Comparison of ENCODE assay signal across 24 cellular contexts in the genomic region with DNA sequence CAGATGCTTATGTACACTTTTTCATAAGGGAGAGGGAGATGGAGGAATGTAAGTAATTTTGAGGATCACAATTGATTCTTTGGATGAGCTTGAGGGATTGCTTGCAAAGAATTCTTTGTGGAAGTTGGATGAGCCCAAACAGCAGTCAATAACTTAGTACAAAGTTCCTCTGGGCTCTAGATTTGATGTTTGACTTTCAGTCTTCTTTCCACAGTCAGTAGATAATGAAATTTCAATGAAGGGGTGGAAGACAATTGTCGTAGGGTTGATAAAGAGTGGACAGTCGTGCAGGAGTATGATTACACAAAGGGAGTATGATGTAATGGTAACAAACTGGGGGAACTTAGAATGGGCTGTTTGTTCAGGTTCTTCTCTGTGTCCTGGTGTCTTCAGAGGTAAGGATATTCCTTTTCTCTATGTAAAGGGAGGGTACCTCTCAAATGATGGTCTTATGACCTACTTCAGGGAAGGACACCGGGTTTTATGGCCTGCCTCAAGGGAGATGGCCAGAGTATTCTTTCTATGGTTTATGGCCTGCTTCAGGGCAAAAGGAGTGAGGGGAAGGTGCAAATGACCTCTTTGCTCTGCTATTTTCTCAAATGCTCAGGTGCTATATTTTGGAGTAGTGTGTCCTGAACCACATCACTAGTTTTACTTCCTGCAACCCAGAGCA. TPM values are rescaled to one million over a fixed set of nuclear protein-coding genes. Genes with fewer than 3 reads are reported as not detected.
DNase-seq lines count a peak whose midpoint lies in the region; ATAC-seq and TF ChIP-seq lines count a peak whose summit lies in the region.
"Had no signal": no experiment of that assay in that cellular context is flagged by ENCODE, and none has a peak within 500 bp of the region (broad histone marks: within the 10 kb centered on the region; RNA-seq: fewer than 3 reads in every experiment).

No MANE protein-coding gene starts in this region.

- no peaks in the 10 kb centered on the region for H3K4me1 Mint-ChIP-seq in MCF 10A (ENCODE audit: insufficient read depth, unreplicated experiment)
- peaks cover 11% of the 10 kb centered on the region for H3K4me1 Mint-ChIP-seq in WTC11
- H3K4me1 Mint-ChIP-seq in immature natural killer cell = peaks cover 17 to 19% of the 10 kb centered on the region in 2 donors
- H3K4me1 Mint-ChIP-seq in type B pancreatic cell (ENCODE audit: unreplicated experiment) = peaks cover 5% of the 10 kb centered on the region

- H3K9me3 Mint-ChIP-seq in MCF 10A (ENCODE audit: unreplicated experiment) (no peaks in the 10 kb centered on the region), WTC11 (no peaks in the 10 kb centered on the region), immature natural killer cell (no peaks in the 10 kb centered on the region), type B pancreatic cell (no peaks in the 10 kb centered on the region)
- H3K9me3 Mint-ChIP-seq: activated CD4-positive, alpha-beta T cell treated with anti-CD3 and anti-CD28 coated beads, Interleukin-2, amount 10 ng/mL, durations not matched to agents 24 days and 14 days; CD14-positive monocyte; natural killer cell had no signal

- H3K4me2 ChIP-seq in mammary epithelial cell (ENCODE audit: insufficient read depth, low read depth, low read length) = no peak overlapping the region
- H3K4me2 ChIP-seq: SK-N-SH had no signal

- ATAC-seq in WTC11 = no peak
- ATAC-seq: gastrocnemius medialis; natural killer cell; stimulated activated naive CD8-positive, alpha-beta T cell treated with anti-CD3 and anti-CD28 coated beads, Interleukin-15, Interleukin-2, amounts not matched to agents 100 U/mL and 50 U/mL, for 24 hours had no signal

- CTCF ChIA-PET in mammary epithelial cell (lab: Charles Lee; ENCODE audit: low non-redundant PET) (no interaction called here), MCF 10A (lab: Yijun Ruan, JAX) (interaction anchor here (0.6 to 1.5 kb wide), 4 partner anchors 132 to 475 kb away, joined by 3 to 6 read pairs (median 3); no protein-coding TSS in a partner anchor), WTC11 (lab: Charles Lee) (no interaction called here)

- H3K9me3 ChIP-seq in mammary epithelial cell (replicated peaks; ENCODE audit: insufficient read depth, low read length) = no peaks in the 10 kb centered on the region
- H3K9me3 ChIP-seq: gastrocnemius medialis, SK-N-SH, thyroid gland had no signal

- H3K36me3 ChIP-seq in mammary epithelial cell (ENCODE audit: insufficient read depth, low read length) = no peaks in the 10 kb centered on the region
- H3K36me3 ChIP-seq: thyroid gland had no signal

- H3K27me3 Mint-ChIP-seq in MCF 10A (ENCODE audit: insufficient read depth, unreplicated experiment) = no peaks in the 10 kb centered on the region
- peaks cover 9% of the 10 kb centered on the region for H3K27me3 Mint-ChIP-seq in WTC11 (ENCODE audit: low read depth)
- peaks cover 1 to 9% (median 3%) of the 10 kb centered on the region in 3 donors for H3K27me3 Mint-ChIP-seq in immature natural killer cell (ENCODE audit: low read depth in 3 of 3)
- H3K27me3 Mint-ChIP-seq in type B pancreatic cell = no peaks in the 10 kb centered on the region
- H3K27me3 Mint-ChIP-seq: activated CD4-positive, alpha-beta T cell treated with anti-CD3 and anti-CD28 coated beads, Interleukin-2, amount 10 ng/mL, durations not matched to agents 24 days and 14 days had no signal

- no peak overlapping the region for H3K27ac Mint-ChIP-seq in MCF 10A (ENCODE audit: low read depth, unreplicated experiment)
- H3K27ac Mint-ChIP-seq in WTC11 = no peak overlapping the region
- peak overlapping the region in 5 of 6 donors; percentile 59 to 82 (median 70) for H3K27ac Mint-ChIP-seq in immature natural killer cell
- H3K27ac Mint-ChIP-seq in type B pancreatic cell = peak overlapping the region; percentile 37
- H3K27ac Mint-ChIP-seq: activated CD4-positive, alpha-beta T cell treated with anti-CD3 and anti-CD28 coated beads, Interleukin-2, amount 10 ng/mL, durations not matched to agents 24 days and 14 days; natural killer cell had no signal

- H3K27me3 ChIP-seq in mammary epithelial cell (ENCODE audit: insufficient read depth, low read length) = no peaks in the 10 kb centered on the region
- H3K27me3 ChIP-seq: gastrocnemius medialis, thyroid gland had no signal

- H3K9ac ChIP-seq in mammary epithelial cell (ENCODE audit: insufficient read depth, low read length) = no peak overlapping the region
- H3K9ac ChIP-seq: SK-N-SH had no signal

- dilution Hi-C loops in mammary epithelial cell (cut with HindIII; ENCODE audit: low sequenced_read_pairs) = no loop called here

- H3K4me3 ChIP-seq in mammary epithelial cell (replicated peaks in 1 of 3; ENCODE audit: insufficient read depth in 1 of 3, low read depth in 2 of 3, low read length in 3 of 3) = no peak overlapping the region
- H3K4me3 ChIP-seq: gastrocnemius medialis, thyroid gland had no signal

- H3K36me3 Mint-ChIP-seq in MCF 10A (ENCODE audit: insufficient read depth, unreplicated experiment) (peaks cover under 1% of the 10 kb centered on the region), WTC11 (peaks cover 4% of the 10 kb centered on the region; the same call in 1 of the 2 replicates), immature natural killer cell (no peaks in the 10 kb centered on the region), type B pancreatic cell (no peaks in the 10 kb centered on the region)
- H3K36me3 Mint-ChIP-seq: CD14-positive monocyte, natural killer cell had no signal

- POLR2A ChIA-PET in MCF 10A (lab: Yijun Ruan, JAX) (interaction anchor here (0.9 to 2.4 kb wide), 6 partner anchors 9 to 132 kb away, joined by 3 to 8 read pairs (median 5); partner anchors contain the start of genes GPAT3, HELQ and MRPS18C), WTC11 (lab: Charles Lee) (no interaction called here)

- H4K20me1 ChIP-seq in mammary epithelial cell (ENCODE audit: insufficient read depth, low read length) = no peaks in the 10 kb centered on the region

- intact Hi-C loops in mammary epithelial cell (cut with micrococcal nuclease) = no loop called here
- intact Hi-C loops in MCF 10A (cut with micrococcal nuclease) = no loop called here

- TF ChIP-seq CTCF in mammary epithelial cell (conservative IDR thresholded peaks at IDR 0.05 in 1 of 2, IDR thresholded peaks at IDR 0.05 in 1 of 2; ENCODE audit: extremely low read depth in 1 of 2, insufficient read depth in 1 of 2, low read depth in 1 of 2, low read length in 2 of 2) = no peak
- no peak for TF ChIP-seq CTCF in MCF 10A (IDR thresholded peaks at IDR 0.05; ENCODE audit: unreplicated experiment)
- TF ChIP-seq CTCF in WTC11 (IDR thresholded peaks at IDR 0.05) = no peak
- TF ChIP-seq CTCF in type B pancreatic cell (conservative IDR thresholded peaks at IDR 0.05) = no peak

- no peak overlapping the region for H3K27ac ChIP-seq in mammary epithelial cell (ENCODE audit: insufficient read depth, low read depth, low read length)
- H3K27ac ChIP-seq in caudate nucleus (ENCODE audit: low read depth, low read length) = no peak overlapping the region

- WGBS in mammary epithelial cell (ENCODE audit: low coverage, missing lambda C conversion rate) = 71% methylated on average over 3 of the region's 3 CpGs

- peaks cover 11% of the 10 kb centered on the region for H3K4me1 ChIP-seq in mammary epithelial cell (ENCODE audit: insufficient read depth, low read length)

- peak overlapping the region; percentile 24 for H2AFZ ChIP-seq in mammary epithelial cell (ENCODE audit: low read depth, low read length)

- in situ Hi-C loops in mammary epithelial cell (cut with MboI; ENCODE audit: low sequenced_read_pairs in 2 of 2) = no loop called here

- no peak overlapping the region for H3K4me3 Mint-ChIP-seq in MCF 10A (ENCODE audit: unreplicated experiment)
- H3K4me3 Mint-ChIP-seq in WTC11 = no peak overlapping the region
- H3K4me3 Mint-ChIP-seq in immature natural killer cell = peak overlapping the region in 3 of 5 donors; percentile 8 to 49 (median 44)
- peak overlapping the region; percentile 30 for H3K4me3 Mint-ChIP-seq in type B pancreatic cell
- H3K4me3 Mint-ChIP-seq: activated CD4-positive, alpha-beta T cell treated with anti-CD3 and anti-CD28 coated beads, Interleukin-2, amount 10 ng/mL, durations not matched to agents 24 days and 14 days; CD14-positive monocyte; natural killer cell had no signal

- BruUV-seq in mammary epithelial cell (replicated peaks; lab: Mats Ljungman, UMichigan) (no TSS peak), MCF 10A (replicated peaks; lab: Mats Ljungman, UMichigan) (no TSS peak)

- no peaks in the 10 kb centered on the region for H3K79me2 ChIP-seq in mammary epithelial cell (ENCODE audit: insufficient read depth, low read length)

- DNase-seq in mammary epithelial cell = no peak
- DNase-seq in MCF 10A (ENCODE audit: unreplicated experiment) = no peak
- DNase-seq in WTC11 (ENCODE audit: low spot score) = no peak
- no peak for DNase-seq in immature natural killer cell
- no peak for DNase-seq in type B pancreatic cell (ENCODE audit: extremely low spot score, unreplicated experiment)
- DNase-seq in DMS114 treated with DMSO at 0.1 percent for 48 hours (lab: John Stamatoyannopoulos, UW; ENCODE audit: unreplicated experiment) = no peak
- DNase-seq in caudate nucleus (lab: John Stamatoyannopoulos, UW) = no peak
- no peak for DNase-seq in stimulated activated CD4-positive, alpha-beta T cell treated with anti-CD3 and anti-CD28 coated beads, Interleukin-4, amount 100 ng/mL, for 4 hours
- DNase-seq: activated CD4-positive, alpha-beta T cell treated with anti-CD3 and anti-CD28 coated beads, Interleukin-2, amount 10 ng/mL, durations not matched to agents 24 days and 14 days; activated CD8-positive, alpha-beta memory T cell treated with anti-CD3 and anti-CD28 coated beads, Interleukin-2, amount 50 U/mL, for 48 hours; aorta; DMS53; gastrocnemius medialis; GOT3; kidney glomerular epithelial cell; natural killer cell; NCI-H1092 treated with DMSO at 0.1 percent for 48 hours; NCI-H2029 treated with DMSO at 0.1 percent for 48 hours; NK-92 treated with Interleukin-12 subunit alpha and Interleukin-12 subunit beta, amount 100 ng/mL, for 24 hours; SK-N-SH; stimulated activated CD4-positive, alpha-beta T cell treated with anti-CD3 and anti-CD28 coated beads, Interleukin-2, amount 100 ng/mL, for 24 hours; stimulated activated naive CD8-positive, alpha-beta T cell treated with anti-CD3 and anti-CD28 coated beads, Interleukin-15, Interleukin-2, amounts not matched to agents 100 U/mL and 50 U/mL, for 24 hours; thyroid gland had no signal

RNA-seq across cellular contexts. Expression of gene ABRAXAS1, which starts 1.7 kb away (rescaled TPM):
- total RNA-seq in mammary epithelial cell (1 to 10 TPM; 5.2 to 6.7 TPM), MCF 10A (2022) (5.7 and 7.3 TPM in 2 replicates), WTC11 (2021) (26.3 to 36.6 TPM (median 35.5 TPM) in 3 replicates), type B pancreatic cell (ENCODE audit: low replicate concordance) (15.7 and 22.8 TPM in 2 replicates)
- polyA plus RNA-seq in mammary epithelial cell (2.5 TPM), immature natural killer cell (10 to 100 TPM in 1 of 3 donors, 1 to 10 TPM in 2; 6.2 to 10.8 (median 7.4) TPM)
- polyA minus RNA-seq in mammary epithelial cell = 0.36 TPM

RNA-seq across cellular contexts. Expression of gene MRPS18C, which starts 30.7 kb away (rescaled TPM):
- 10 to 100 TPM; 10.8 to 59.5 TPM for total RNA-seq in mammary epithelial cell
- 23.3 TPM for polyA plus RNA-seq in mammary epithelial cell
- polyA minus RNA-seq in mammary epithelial cell = 42.2 TPM
- 93.0 and 106 TPM in 2 replicates for total RNA-seq in MCF 10A (2022)
- 60.0 to 60.6 TPM (median 60.3 TPM) in 3 replicates for total RNA-seq in WTC11 (2021)
- 10 to 100 TPM; 44.8 to 77.0 (median 45.5) TPM for polyA plus RNA-seq in immature natural killer cell
- total RNA-seq in type B pancreatic cell (ENCODE audit: low replicate concordance) = 47.8 and 50.1 TPM in 2 replicates

RNA-seq across cellular contexts. Expression of gene HELQ, which starts 31.0 kb away (rescaled TPM):
- 10 to 100 TPM; 13.4 to 16.0 TPM for total RNA-seq in mammary epithelial cell
- polyA plus RNA-seq in mammary epithelial cell = 6.3 TPM
- 19.3 TPM for polyA minus RNA-seq in mammary epithelial cell
- 12.8 and 14.4 TPM in 2 replicates for total RNA-seq in MCF 10A (2022)
- total RNA-seq in WTC11 (2021) = 10.1 to 12.9 TPM (median 12.4 TPM) in 3 replicates
- 10 to 100 TPM in 2 of 3 donors, 1 to 10 TPM in 1; 7.8 to 18.9 (median 15.4) TPM for polyA plus RNA-seq in immature natural killer cell
- total RNA-seq in type B pancreatic cell (ENCODE audit: low replicate concordance) = 18.0 and 20.8 TPM in 2 replicates

RNA-seq across cellular contexts. Expression of gene GPAT3, which starts 49.3 kb away (rescaled TPM):
- total RNA-seq in mammary epithelial cell = 10 to 100 TPM in 1 of 2 donors, 1 to 10 TPM in 1; 8.3 to 20.0 TPM
- polyA plus RNA-seq in mammary epithelial cell = 11.3 TPM
- 16.2 TPM for polyA minus RNA-seq in mammary epithelial cell
- 0.30 and 0.56 TPM in 2 replicates for total RNA-seq in MCF 10A (2022)
- total RNA-seq in WTC11 (2021) = 1.3 to 1.6 TPM (median 1.6 TPM) in 3 replicates
- polyA plus RNA-seq in immature natural killer cell = 1 to 10 TPM in 1 of 3 donors, under 1 TPM in 1, not detected in 1; 0.56 to 2.1 TPM
- total RNA-seq in type B pancreatic cell (ENCODE audit: low replicate concordance) = 11.3 and 53.7 TPM in 2 replicates

Comparison
In these comparisons a context has a peak if more than half of its experiments do, and no peak if none do; other contexts are left out.
1. H3K27ac Mint-ChIP-seq: peak in immature natural killer cell (5 of 6) and type B pancreatic cell (single experiment); none in MCF 10A (single experiment) and WTC11 (single experiment).
2. H3K4me3 Mint-ChIP-seq: peak in immature natural killer cell (3 of 5) and type B pancreatic cell (single experiment); none in MCF 10A (single experiment) and WTC11 (single experiment).